ENCODE assay signal across 12 cellular contexts in genomic region chr13:75764251-75764650, GRCh38.
DNase-seq lines count a peak whose midpoint lies in the region; TF ChIP-seq lines count a peak whose summit lies in the region.
"Had no signal": no experiment of that assay in that cellular context is flagged by ENCODE, and none has a peak within 500 bp of the region (broad histone marks: within the 10 kb centered on the region; RNA-seq: fewer than 3 reads in every experiment).

No MANE protein-coding gene starts in this region.

- no peak overlapping the region for H3K9ac ChIP-seq in liver (ENCODE audit: low read depth in 1 of 2, low read length in 2 of 2)

- DNase-seq in NCI-H2171 treated with DMSO at 0.1 percent for 48 hours (lab: John Stamatoyannopoulos, UW) = peak; percentile 49
- no peak for DNase-seq in NCI-H2171 (lab: John Stamatoyannopoulos, UW)
- DNase-seq in SK-N-DZ (ENCODE audit: low spot score) = peak; percentile 43
- no peak for DNase-seq in stomach
- no peak for DNase-seq in EL
- DNase-seq in C1 segment of cervical spinal cord (lab: John Stamatoyannopoulos, UW) = no peak
- DNase-seq in KG1 (lab: John Stamatoyannopoulos, UW) = no peak
- DNase-seq: CD8-positive, alpha-beta memory T cell; NCI-H187 treated with DMSO at 0.1 percent for 48 hours; WERI-Rb-1 had no signal

- no peaks in the 10 kb centered on the region for H3K36me3 ChIP-seq in liver (ENCODE audit: control insufficient read depth in 4 of 4, insufficient read depth in 3 of 4, low read depth in 1 of 4, low read length in 3 of 4)
- H3K36me3 ChIP-seq in stomach = no peaks in the 10 kb centered on the region
- H3K36me3 ChIP-seq: WERI-Rb-1 had no signal

- TF ChIP-seq EP300 in stomach (IDR thresholded peaks at IDR 0.05) = no peak

- TF ChIP-seq CTCF in liver (IDR thresholded peaks at IDR 0.05; ENCODE audit: low read depth, low read length, missing input control) (no peak), stomach (IDR thresholded peaks at IDR 0.05) (no peak)

- no peak for TF ChIP-seq RAD21 in liver (IDR thresholded peaks at IDR 0.05)

- 51% methylated on average over 2 of the region's 2 CpGs for WGBS in liver
- WGBS in stomach, 5 donors = 51 to 79% (median 59%) methylated on average over 2 of the region's 2 CpGs

- H3K4me3 ChIP-seq in liver (ENCODE audit: low read depth in 1 of 3, low read length in 3 of 3) = no peak overlapping the region
- H3K4me3 ChIP-seq in stomach = peak overlapping the region in 3 of 4 donors; percentile 29 to 45 (median 35)

- H3K9me3 ChIP-seq in liver (ENCODE audit: control insufficient read depth in 4 of 4, low read length in 3 of 4) (no peaks in the 10 kb centered on the region), stomach (no peaks in the 10 kb centered on the region)

- peaks cover 8 to 47% (median 22%) of the 10 kb centered on the region in 4 donors for H3K4me1 ChIP-seq in liver (ENCODE audit: control insufficient read depth in 4 of 4, insufficient read depth in 4 of 4, low read length in 3 of 4)
- H3K4me1 ChIP-seq in stomach = peaks cover 0 to 62% (median 24%) of the 10 kb centered on the region in 4 donors

- H3K27me3 ChIP-seq in liver (ENCODE audit: control insufficient read depth in 4 of 4, insufficient read depth in 4 of 4, low read length in 3 of 4) (no peaks in the 10 kb centered on the region), stomach (no peaks in the 10 kb centered on the region)

- intact Hi-C loops in stomach (cut with DNase I; ENCODE audit: low total_unique reads) = no loop called here

- no peak for TF ChIP-seq POLR2A in stomach (IDR thresholded peaks at IDR 0.05)

- peak overlapping the region in 1 of 2 donors; percentile 9 for H3K27ac ChIP-seq in liver (ENCODE audit: low read depth in 1 of 2, low read length in 2 of 2)
- peak overlapping the region in 4 of 5 donors; percentile 66 to 88 (median 80) for H3K27ac ChIP-seq in stomach
- H3K27ac ChIP-seq: 22Rv1, WERI-Rb-1 had no signal

TF ChIP-seq in liver, 16 proteins besides CTCF, POLR2A, EP300 and RAD21:
- no peak for TF ChIP-seq HNF4G (IDR thresholded peaks at IDR 0.05)
- peak; percentile 31 for TF ChIP-seq REST (IDR thresholded peaks at IDR 0.05)
- peak; percentile 32 for TF ChIP-seq YY1 (IDR thresholded peaks at IDR 0.05)
TF ChIP-seq in liver: peak in this region for 2.

Comparison
In these comparisons a context has a peak if more than half of its experiments do, and no peak if none do; other contexts are left out.
1. DNase-seq: peak in NCI-H2171 treated with DMSO at 0.1 percent for 48 hours (single experiment) and SK-N-DZ (single experiment); none in NCI-H2171 (single experiment), stomach (single experiment), EL (single experiment), C1 segment of cervical spinal cord (0 of 14) and KG1 (single experiment).
2. H3K4me3 ChIP-seq: peak in stomach (3 of 4); none in liver (0 of 3).